5 cellular contexts compared by ENCODE assay signal in genomic region chr18:78101091-78101490, GRCh38.
"Had no signal": no experiment of that assay in that cellular context is flagged by ENCODE, and none has a peak within 500 bp of the region (broad histone marks: within the 10 kb centered on the region; RNA-seq: fewer than 3 reads in every experiment).

No MANE protein-coding gene starts in this region.

- DNase-seq: IMR-90, KBM-7 had no signal

- ATAC-seq: HepG2, K562 had no signal

- H3K4me3 ChIP-seq: K562 had no signal

- H3K27ac ChIP-seq: HL-60 had no signal
